11 cellular contexts compared by ENCODE assay signal in the genomic region with DNA sequence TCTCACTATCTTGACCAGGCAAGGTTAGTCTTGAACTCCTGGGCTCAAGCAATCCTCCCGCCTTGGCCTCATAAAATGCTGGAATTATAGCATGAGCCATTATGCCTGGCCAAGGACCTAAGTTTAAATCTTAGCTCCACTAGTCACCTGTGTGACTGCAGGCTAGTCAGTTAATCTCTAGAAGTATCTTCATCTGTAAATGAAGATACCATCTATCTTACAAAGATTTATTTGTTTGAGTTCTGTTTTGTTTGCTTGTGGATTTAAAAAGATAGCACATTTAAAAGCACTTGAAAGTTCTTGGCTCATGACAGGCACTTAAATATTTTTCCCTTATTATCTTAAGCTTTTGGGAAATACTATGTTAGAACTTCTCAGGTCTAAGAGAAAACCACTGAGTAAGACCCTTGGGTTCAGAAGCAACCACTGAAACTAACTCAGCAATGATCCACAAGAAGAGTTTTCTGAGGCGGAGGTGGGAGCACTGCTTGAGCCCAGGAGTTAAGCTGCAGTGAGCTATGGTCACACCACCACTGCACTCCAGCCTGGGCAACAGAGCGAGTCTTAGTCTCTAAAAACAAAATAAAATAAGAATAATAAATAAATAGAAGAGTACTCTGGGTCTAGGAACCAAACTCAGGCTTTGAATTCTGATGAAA. TPM values are rescaled to one million over a fixed set of nuclear protein-coding genes. Genes with fewer than 3 reads are reported as not detected.
DNase-seq lines count a peak whose midpoint lies in the region; ATAC-seq and TF ChIP-seq lines count a peak whose summit lies in the region.
"Had no signal": no experiment of that assay in that cellular context is flagged by ENCODE, and none has a peak within 500 bp of the region (broad histone marks: within the 10 kb centered on the region; RNA-seq: fewer than 3 reads in every experiment).

No MANE protein-coding gene starts in this region.

- no peaks in the 10 kb centered on the region for H3K27me3 Mint-ChIP-seq in activated CD4-positive, alpha-beta T cell treated with anti-CD3 and anti-CD28 coated beads, Interleukin-2, amount 10 ng/mL, durations not matched to agents 24 days and 14 days
- no peaks in the 10 kb centered on the region for H3K27me3 Mint-ChIP-seq in T-cell
- H3K27me3 Mint-ChIP-seq: dendritic cell treated with granulocyte-macrophage colony-stimulating factor and Interleukin-4, amounts not matched to agents 40 ng/mL and 50 ng/mL, for 4 days had no signal

- H3K27me3 ChIP-seq in foreskin keratinocyte = no peaks in the 10 kb centered on the region
- no peaks in the 10 kb centered on the region for H3K27me3 ChIP-seq in stomach smooth muscle (ENCODE audit: control insufficient read depth in 1 of 2, insufficient read depth in 2 of 2, low read length in 2 of 2)
- H3K27me3 ChIP-seq: left lung, Peyer's patch had no signal

- TF ChIP-seq CTCF in foreskin keratinocyte (conservative IDR thresholded peaks at IDR 0.05) = no peak

- ATAC-seq in T-cell (replicated peaks in 1 of 4) = no peak
- no peak for ATAC-seq in foreskin keratinocyte
- ATAC-seq in GM21786 (IDR thresholded peaks at IDR 0.05; ENCODE audit: unreplicated experiment) = no peak
- ATAC-seq: left lung had no signal

- H3K4me3 ChIP-seq in stomach smooth muscle (ENCODE audit: low read length in 2 of 2) = no peak overlapping the region
- H3K4me3 ChIP-seq: left lung, Peyer's patch had no signal

- H3K4me1 Mint-ChIP-seq in activated CD4-positive, alpha-beta T cell treated with anti-CD3 and anti-CD28 coated beads, Interleukin-2, amount 10 ng/mL, durations not matched to agents 24 days and 14 days = peaks cover 58% of the 10 kb centered on the region
- peaks cover 72 to 83% (median 74%) of the 10 kb centered on the region in 3 donors for H3K4me1 Mint-ChIP-seq in T-cell

- DNase-seq in activated CD4-positive, alpha-beta T cell treated with anti-CD3 and anti-CD28 coated beads, Interleukin-2, amount 10 ng/mL, durations not matched to agents 24 days and 14 days = peak; percentile 56
- no peak for DNase-seq in activated CD4-positive, alpha-beta T cell treated with anti-CD3 and anti-CD28 coated beads, Interleukin-2, amount 50 U/mL, for 1 hour
- DNase-seq in T-cell = no peak
- no peak for DNase-seq in foreskin keratinocyte
- DNase-seq in NAMALWA (ENCODE audit: low spot score) = no peak
- no peak for DNase-seq in stimulated activated naive CD4-positive, alpha-beta T cell treated with Interleukin-2 at 50 U/mL for 16 hours (lab: John Stamatoyannopoulos, UW)
- DNase-seq: left lung, Peyer's patch had no signal

- CTCF ChIA-PET in T-cell (lab: Charles Lee) = interaction anchor here in 1 of 2 donors (1.4 kb wide), 1 partner anchor 10 kb away, joined by 3 read pairs; no protein-coding TSS in a partner anchor

- POLR2A ChIA-PET in T-cell (lab: Charles Lee) = interaction anchor here (0.6 to 0.9 kb wide), 3 partner anchors 9 to 181 kb away, joined by 3 to 4 read pairs (median 4); no protein-coding TSS in a partner anchor

- H3K36me3 Mint-ChIP-seq in activated CD4-positive, alpha-beta T cell treated with anti-CD3 and anti-CD28 coated beads, Interleukin-2, amount 10 ng/mL, durations not matched to agents 24 days and 14 days (ENCODE audit: low read depth) = peaks cover 61% of the 10 kb centered on the region
- H3K36me3 Mint-ChIP-seq in T-cell = peaks cover 44% of the 10 kb centered on the region

- H3K27ac ChIP-seq in foreskin keratinocyte = peak overlapping the region; percentile 81
- peak overlapping the region; percentile 19 for H3K27ac ChIP-seq in stomach smooth muscle (ENCODE audit: low read length)

- H3K9ac ChIP-seq in stomach smooth muscle (ENCODE audit: low read length in 2 of 2) = no peak overlapping the region

- peaks cover 13% of the 10 kb centered on the region for H3K9me3 Mint-ChIP-seq in activated CD4-positive, alpha-beta T cell treated with anti-CD3 and anti-CD28 coated beads, Interleukin-2, amount 10 ng/mL, durations not matched to agents 24 days and 14 days
- peaks cover 4 to 8% (median 4%) of the 10 kb centered on the region in 3 donors for H3K9me3 Mint-ChIP-seq in T-cell

- H3K36me3 ChIP-seq in stomach smooth muscle (ENCODE audit: control insufficient read depth in 2 of 2, insufficient read depth in 2 of 2, low read length in 2 of 2) = peaks cover 2 to 6% of the 10 kb centered on the region in 2 donors

- H3K27ac Mint-ChIP-seq in activated CD4-positive, alpha-beta T cell treated with anti-CD3 and anti-CD28 coated beads, Interleukin-2, amount 10 ng/mL, durations not matched to agents 24 days and 14 days = peak overlapping the region; percentile 89
- peak overlapping the region; percentile 88 to 92 for H3K27ac Mint-ChIP-seq in T-cell
- H3K27ac Mint-ChIP-seq: dendritic cell treated with granulocyte-macrophage colony-stimulating factor and Interleukin-4, amounts not matched to agents 40 ng/mL and 50 ng/mL, for 4 days had no signal

- H3K4me1 ChIP-seq in foreskin keratinocyte (peaks cover 31% of the 10 kb centered on the region), stomach smooth muscle (ENCODE audit: control insufficient read depth, insufficient read depth, low read length) (peaks cover 47% of the 10 kb centered on the region)

- peak overlapping the region; percentile 69 for H3K4me3 Mint-ChIP-seq in activated CD4-positive, alpha-beta T cell treated with anti-CD3 and anti-CD28 coated beads, Interleukin-2, amount 10 ng/mL, durations not matched to agents 24 days and 14 days
- peak overlapping the region; percentile 67 to 75 (median 72) for H3K4me3 Mint-ChIP-seq in T-cell
- H3K4me3 Mint-ChIP-seq: dendritic cell treated with granulocyte-macrophage colony-stimulating factor and Interleukin-4, amounts not matched to agents 40 ng/mL and 50 ng/mL, for 4 days had no signal

- intact Hi-C loops in activated CD4-positive, alpha-beta T cell treated with anti-CD3 and anti-CD28 coated beads, Interleukin-2, amount 10 ng/mL, durations not matched to agents 24 days and 14 days (cut with micrococcal nuclease) = loop anchor here (1.0 to 10.0 kb wide), 10 partner anchors 8 to 1054 kb away; partner anchors contain the start of genes ABITRAM and ELP1

- H3K9me3 ChIP-seq in stomach smooth muscle (ENCODE audit: control insufficient read depth in 2 of 2, low read length in 2 of 2) = no peaks in the 10 kb centered on the region
- H3K9me3 ChIP-seq: left lung, Peyer's patch had no signal

RNA-seq across cellular contexts. Expression of gene TMEM245, which starts 19.1 kb away (rescaled TPM):
- 26.7 and 27.0 TPM in 2 replicates for total RNA-seq in activated CD4-positive, alpha-beta T cell treated with anti-CD3 and anti-CD28 coated beads, Interleukin-2, amount 10 ng/mL, durations not matched to agents 24 days and 14 days
- total RNA-seq in T-cell = 10 to 100 TPM; 32.5 to 68.1 (median 52.5) TPM
- 36.8 and 38.6 TPM in 2 replicates for total RNA-seq in foreskin keratinocyte
- polyA plus RNA-seq in foreskin keratinocyte = 10.1 and 12.1 TPM in 2 replicates
